1 cellular context compared by ENCODE assay signal in the genomic region with DNA sequence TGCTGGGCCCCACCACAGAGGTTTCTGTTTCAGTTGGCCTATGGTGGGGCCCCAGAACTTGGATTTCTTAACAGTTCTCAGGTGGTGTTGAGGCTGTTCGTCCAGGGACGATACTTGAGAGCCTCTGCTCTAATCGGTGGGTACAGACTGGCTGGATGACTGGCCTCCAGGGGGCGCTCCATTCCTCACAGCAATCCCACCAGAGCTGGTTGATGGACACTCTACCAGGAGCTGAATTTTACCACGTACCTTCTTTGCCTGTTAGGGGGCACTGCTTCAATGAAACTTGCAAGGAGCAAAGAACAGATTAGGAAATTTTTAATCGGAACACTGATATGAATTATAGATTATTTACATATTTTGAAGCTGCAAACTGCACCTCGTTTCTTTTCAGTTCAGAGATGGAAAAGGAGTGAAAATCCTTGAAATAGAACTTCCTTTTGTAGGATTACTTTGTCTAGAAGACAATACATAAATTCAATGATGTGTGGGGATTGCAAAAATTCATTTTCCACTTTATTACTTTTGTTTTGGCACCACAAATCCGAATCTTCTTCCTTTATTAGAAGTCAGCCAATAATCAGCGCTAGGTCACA.
TF ChIP-seq lines count a peak whose summit lies in the region.

No MANE protein-coding gene starts in this region.

TF ChIP-seq in neural cell, 6 proteins besides CTCF, POLR2A, EP300 and RAD21 (continued from another document):
- TF ChIP-seq, protein P1, sequence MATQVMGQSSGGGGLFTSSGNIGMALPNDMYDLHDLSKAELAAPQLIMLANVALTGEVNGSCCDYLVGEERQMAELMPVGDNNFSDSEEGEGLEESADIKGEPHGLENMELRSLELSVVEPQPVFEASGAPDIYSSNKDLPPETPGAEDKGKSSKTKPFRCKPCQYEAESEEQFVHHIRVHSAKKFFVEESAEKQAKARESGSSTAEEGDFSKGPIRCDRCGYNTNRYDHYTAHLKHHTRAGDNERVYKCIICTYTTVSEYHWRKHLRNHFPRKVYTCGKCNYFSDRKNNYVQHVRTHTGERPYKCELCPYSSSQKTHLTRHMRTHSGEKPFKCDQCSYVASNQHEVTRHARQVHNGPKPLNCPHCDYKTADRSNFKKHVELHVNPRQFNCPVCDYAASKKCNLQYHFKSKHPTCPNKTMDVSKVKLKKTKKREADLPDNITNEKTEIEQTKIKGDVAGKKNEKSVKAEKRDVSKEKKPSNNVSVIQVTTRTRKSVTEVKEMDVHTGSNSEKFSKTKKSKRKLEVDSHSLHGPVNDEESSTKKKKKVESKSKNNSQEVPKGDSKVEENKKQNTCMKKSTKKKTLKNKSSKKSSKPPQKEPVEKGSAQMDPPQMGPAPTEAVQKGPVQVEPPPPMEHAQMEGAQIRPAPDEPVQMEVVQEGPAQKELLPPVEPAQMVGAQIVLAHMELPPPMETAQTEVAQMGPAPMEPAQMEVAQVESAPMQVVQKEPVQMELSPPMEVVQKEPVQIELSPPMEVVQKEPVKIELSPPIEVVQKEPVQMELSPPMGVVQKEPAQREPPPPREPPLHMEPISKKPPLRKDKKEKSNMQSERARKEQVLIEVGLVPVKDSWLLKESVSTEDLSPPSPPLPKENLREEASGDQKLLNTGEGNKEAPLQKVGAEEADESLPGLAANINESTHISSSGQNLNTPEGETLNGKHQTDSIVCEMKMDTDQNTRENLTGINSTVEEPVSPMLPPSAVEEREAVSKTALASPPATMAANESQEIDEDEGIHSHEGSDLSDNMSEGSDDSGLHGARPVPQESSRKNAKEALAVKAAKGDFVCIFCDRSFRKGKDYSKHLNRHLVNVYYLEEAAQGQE (IDR thresholded peaks at IDR 0.05; ENCODE audit: borderline replicate concordance) = no peak
- TF ChIP-seq POLR2AphosphoS5 (IDR thresholded peaks at IDR 0.05) = no peak
- TF ChIP-seq TAF1 (IDR thresholded peaks at IDR 0.05; ENCODE audit: low read depth) = no peak
- no peak for TF ChIP-seq MXI1 (conservative IDR thresholded peaks at IDR 0.05; ENCODE audit: poor library complexity, severe bottlenecking)
- TF ChIP-seq EZH2 (IDR thresholded peaks at IDR 0.05; ENCODE audit: borderline replicate concordance, insufficient read depth, low read length, poor library complexity, severe bottlenecking) = no peak
TF ChIP-seq in neural cell: peak in this region for 0.
